Comparison of ENCODE assay signal across 1 cellular context in the genomic region with DNA sequence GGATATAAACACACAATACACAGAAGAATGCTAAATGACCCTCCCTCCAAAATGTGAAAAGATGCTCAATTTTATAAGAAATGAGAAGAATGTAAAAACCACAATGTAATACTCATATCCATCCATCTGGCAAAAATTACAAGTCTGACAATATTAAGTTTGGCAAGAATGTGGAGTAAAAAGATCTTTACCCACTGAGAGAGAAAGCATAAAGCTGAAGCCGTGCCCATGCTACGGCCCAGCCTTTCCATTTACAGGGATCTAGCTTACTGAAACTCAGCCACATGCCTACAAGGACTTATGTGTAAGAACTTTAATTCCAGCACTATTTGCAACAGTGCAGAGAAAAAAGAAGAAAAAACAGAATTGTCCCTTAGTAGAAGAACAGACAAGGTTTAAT.
TF ChIP-seq lines count a peak whose summit lies in the region.

No MANE protein-coding gene starts in this region.

TF ChIP-seq in SK-N-SH, 30 proteins besides CTCF, POLR2A, EP300 and RAD21 (continued from another document):
- TF ChIP-seq IRF3 (IDR thresholded peaks at IDR 0.05; ENCODE audit: low read depth, low read length) (no peak), MEF2A (IDR thresholded peaks at IDR 0.05; ENCODE audit: borderline replicate concordance, low read depth) (no peak), FOXJ3 (CRISPR knock-in tag; IDR thresholded peaks at IDR 0.05) (no peak), GATA2 (CRISPR knock-in tag; IDR thresholded peaks at IDR 0.05) (no peak), NRF1 (IDR thresholded peaks at IDR 0.05; ENCODE audit: low read depth, low read length) (no peak), MXI1 (IDR thresholded peaks at IDR 0.05; ENCODE audit: low read depth, low read length) (no peak), ELF1 (IDR thresholded peaks at IDR 0.05) (no peak), SIN3A (IDR thresholded peaks at IDR 0.05; ENCODE audit: borderline replicate concordance, low read depth, low read length) (no peak), EZH2phosphoT487 (IDR thresholded peaks at IDR 0.05; ENCODE audit: borderline replicate concordance, low read depth) (no peak), TCF12 (IDR thresholded peaks at IDR 0.05) (no peak), TAF1 (IDR thresholded peaks at IDR 0.05; ENCODE audit: borderline replicate concordance, low read depth, low read length) (no peak), SMC3 (IDR thresholded peaks at IDR 0.05; ENCODE audit: low read depth, low read length) (no peak), NFIC (IDR thresholded peaks at IDR 0.05; ENCODE audit: borderline replicate concordance) (no peak), CHD2 (IDR thresholded peaks at IDR 0.05; ENCODE audit: low read length, partially characterized antibody) (no peak), FOXM1 (IDR thresholded peaks at IDR 0.05; ENCODE audit: low read depth) (no peak), YY1 (IDR thresholded peaks at IDR 0.05; ENCODE audit: low read depth) (no peak), REST (IDR thresholded peaks at IDR 0.05; ENCODE audit: low read depth, low read length) (no peak)
- TF ChIP-seq, protein P1, sequence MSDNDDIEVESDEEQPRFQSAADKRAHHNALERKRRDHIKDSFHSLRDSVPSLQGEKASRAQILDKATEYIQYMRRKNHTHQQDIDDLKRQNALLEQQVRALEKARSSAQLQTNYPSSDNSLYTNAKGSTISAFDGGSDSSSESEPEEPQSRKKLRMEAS (IDR thresholded peaks at IDR 0.05; ENCODE audit: low read depth): no peak
- TF ChIP-seq, protein P2, sequence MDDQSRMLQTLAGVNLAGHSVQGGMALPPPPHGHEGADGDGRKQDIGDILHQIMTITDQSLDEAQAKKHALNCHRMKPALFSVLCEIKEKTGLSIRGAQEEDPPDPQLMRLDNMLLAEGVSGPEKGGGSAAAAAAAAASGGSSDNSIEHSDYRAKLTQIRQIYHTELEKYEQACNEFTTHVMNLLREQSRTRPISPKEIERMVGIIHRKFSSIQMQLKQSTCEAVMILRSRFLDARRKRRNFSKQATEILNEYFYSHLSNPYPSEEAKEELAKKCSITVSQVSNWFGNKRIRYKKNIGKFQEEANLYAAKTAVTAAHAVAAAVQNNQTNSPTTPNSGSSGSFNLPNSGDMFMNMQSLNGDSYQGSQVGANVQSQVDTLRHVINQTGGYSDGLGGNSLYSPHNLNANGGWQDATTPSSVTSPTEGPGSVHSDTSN (IDR thresholded peaks at IDR 0.05): no peak
